1 cellular context compared by ENCODE assay signal in genomic region chr6:159053781-159054398, GRCh38.
A peak's percentile ranks its signal among the peaks of the same experiment; 100 is the strongest.
TF ChIP-seq lines count a peak whose summit lies in the region.

No MANE protein-coding gene starts in this region.

TF ChIP-seq in GM12878, 131 proteins besides CTCF, POLR2A, EP300 and RAD21:
- TF ChIP-seq SREBF2 (IDR thresholded peaks at IDR 0.05; ENCODE audit: low read length) (no peak), RUNX3 (IDR thresholded peaks at IDR 0.05; ENCODE audit: low read length) (peak; percentile 78), ZBED1 (IDR thresholded peaks at IDR 0.05; ENCODE audit: borderline replicate concordance) (0 out of 2 replicates have a peak, but pooled peaks have one; percentile 43)
TF ChIP-seq in GM12878: peak in this region for 2.
